ENCODE assay signal across 8 cellular contexts in genomic region chr6:13574571-13575376, GRCh38. TPM values are rescaled to one million over a fixed set of nuclear protein-coding genes. Genes with fewer than 3 reads are reported as not detected.
DNase-seq lines count a peak whose midpoint lies in the region; ATAC-seq and TF ChIP-seq lines count a peak whose summit lies in the region.

Gene SIRT5 (plus strand): TSS chr6:13574601. CDS start chr6:13584111, 9,510 bp downstream.

- intact Hi-C loops in PC-9 (cut with micrococcal nuclease; ENCODE audit: unreplicated experiment) (loop anchor here (1.0 to 5.0 kb wide), 6 partner anchors 41 to 246 kb away; partner anchors contain the start of genes GFOD1, NOL7 and TBC1D7), esophagus squamous epithelium (cut with DNase I) (loop anchor here (10.0 kb wide), 1 partner anchor 110 kb away; no protein-coding TSS in a partner anchor)

- no peaks in the 10 kb centered on the region for H4K20me1 ChIP-seq in PC-9 (ENCODE audit: insufficient read depth)

- H3F3A ChIP-seq in PC-9 (ENCODE audit: insufficient read depth, low read depth) = no peaks in the 10 kb centered on the region

- H3K4me2 ChIP-seq in PC-9 = peak within 1 kb of the TSS; percentile 86

- H3K4me1 ChIP-seq in PC-9 (replicated peaks; ENCODE audit: insufficient read depth) (peaks cover 17% of the 10 kb centered on the region), esophagus squamous epithelium (peaks cover 0 to 23% (median 11%) of the 10 kb centered on the region in 3 donors)

- H3K27me3 ChIP-seq in PC-9 (ENCODE audit: insufficient read depth, low read depth) (no peaks in the 10 kb centered on the region), esophagus squamous epithelium (no peaks in the 10 kb centered on the region)

- peaks cover 30% of the 10 kb centered on the region for H3K79me2 ChIP-seq in PC-9 (ENCODE audit: low read depth)

- BruUV-seq in PC-9 (replicated peaks; lab: Mats Ljungman, UMichigan) = no TSS peak

- no peaks in the 10 kb centered on the region for H3K27me3 Mint-ChIP-seq in activated T-cell treated with anti-CD3 and anti-CD28 coated beads, Interleukin-2, amount 50 U/mL, for 4 hours (ENCODE audit: low read depth)
- no peaks in the 10 kb centered on the region for H3K27me3 Mint-ChIP-seq in naive B cell
- no peaks in the 10 kb centered on the region for H3K27me3 Mint-ChIP-seq in stimulated activated naive B cell treated with anti-CD40 and anti-IgM and Interleukin-4, amounts not matched to agents 10 μg/mL and 1 μg/mL and 100 μg/mL, for 72 hours

- CTCF ChIA-PET in PC-9 (lab: Charles Lee) = interaction anchor here (0.6 to 2.0 kb wide), 8 partner anchors 10 to 246 kb away, joined by 3 to 7 read pairs (median 4); partner anchors contain the start of genes NOL7 and TBC1D7

- ATAC-seq in GM21619 (IDR thresholded peaks at IDR 0.05; ENCODE audit: unreplicated experiment) = peak; percentile 74
- ATAC-seq in activated T-cell treated with anti-CD3 and anti-CD28 coated beads, Interleukin-2, amount 50 U/mL, for 4 hours = peak; percentile 70 to 75
- peak; percentile 68 to 75 for ATAC-seq in naive B cell (ENCODE audit: low read depth in 2 of 2)
- ATAC-seq in stimulated activated naive B cell treated with anti-CD40 and anti-IgM and Interleukin-4, amounts not matched to agents 10 μg/mL and 1 μg/mL and 100 μg/mL, for 72 hours (replicated peaks) = peak; percentile 82

- peak within 1 kb of the TSS; percentile 94 for H3K4me3 Mint-ChIP-seq in activated T-cell treated with anti-CD3 and anti-CD28 coated beads, Interleukin-2, amount 50 U/mL, for 4 hours
- peak within 1 kb of the TSS; percentile 81 to 99 (median 93) for H3K4me3 Mint-ChIP-seq in naive B cell
- peak within 1 kb of the TSS; percentile 89 to 97 for H3K4me3 Mint-ChIP-seq in stimulated activated naive B cell treated with anti-CD40 and anti-IgM and Interleukin-4, amounts not matched to agents 10 μg/mL and 1 μg/mL and 100 μg/mL, for 72 hours

- WGBS in esophagus squamous epithelium, 2 donors = 0 to 1% methylated on average over 22 to 29 of the region's 52 CpGs

- DNase-seq in DMS79 (lab: John Stamatoyannopoulos, UW) (peak; percentile 38), PC-9 (peak; percentile 87 to 92), esophagus squamous epithelium (lab: John Stamatoyannopoulos, UW) (peak; percentile 26), naive B cell (peak; percentile 75)
- peak; percentile 53 for DNase-seq in activated T-cell treated with anti-CD3 and anti-CD28 coated beads, Interleukin-2, amount 50 U/mL, for 4 hours
- DNase-seq in stimulated activated naive B cell treated with anti-CD40 and anti-IgM and Interleukin-4, amounts not matched to agents 10 μg/mL and 1 μg/mL and 100 μg/mL, for 72 hours = peak; percentile 81

- H3K36me3 Mint-ChIP-seq in activated T-cell treated with anti-CD3 and anti-CD28 coated beads, Interleukin-2, amount 50 U/mL, for 4 hours (ENCODE audit: insufficient read depth) = peaks cover 4% of the 10 kb centered on the region
- no peaks in the 10 kb centered on the region for H3K36me3 Mint-ChIP-seq in naive B cell
- peaks cover 0 to 18% of the 10 kb centered on the region in 2 donors for H3K36me3 Mint-ChIP-seq in stimulated activated naive B cell treated with anti-CD40 and anti-IgM and Interleukin-4, amounts not matched to agents 10 μg/mL and 1 μg/mL and 100 μg/mL, for 72 hours

- TF ChIP-seq POLR2A in esophagus squamous epithelium (IDR thresholded peaks at IDR 0.05) = peak in 3 of 4 donors; percentile 69 to 91 (median 71)

- peak within 1 kb of the TSS; percentile 92 for H3K4me3 ChIP-seq in PC-9
- peak within 1 kb of the TSS; percentile 69 to 99 (median 83) for H3K4me3 ChIP-seq in esophagus squamous epithelium

- no peaks in the 10 kb centered on the region for H3K9me2 ChIP-seq in PC-9 (ENCODE audit: insufficient read depth)

- H3K27ac Mint-ChIP-seq in naive B cell = peak within 1 kb of the TSS; percentile 93 to 99 (median 98)
- peak within 1 kb of the TSS; percentile 98 for H3K27ac Mint-ChIP-seq in stimulated activated naive B cell treated with anti-CD40 and anti-IgM and Interleukin-4, amounts not matched to agents 10 μg/mL and 1 μg/mL and 100 μg/mL, for 72 hours

- TF ChIP-seq CTCF in PC-9 (conservative IDR thresholded peaks at IDR 0.05) = no peak
- no peak for TF ChIP-seq CTCF in esophagus squamous epithelium (IDR thresholded peaks at IDR 0.05)

- H3K36me3 ChIP-seq in PC-9 (ENCODE audit: low read depth) (no peaks in the 10 kb centered on the region), esophagus squamous epithelium (peaks cover 0 to 5% (median 0%) of the 10 kb centered on the region in 3 donors)

- TF ChIP-seq RAD21 in Ishikawa (IDR thresholded peaks at IDR 0.05; ENCODE audit: low read depth) = no peak; the same call in 1 of the 2 replicates

- POLR2A ChIA-PET in PC-9 (lab: Charles Lee; ENCODE audit: unreplicated experiment) = interaction anchor here (0.5 to 1.5 kb wide), 16 partner anchors 8 to 493 kb away, joined by 3 to 9 read pairs (median 4); partner anchors contain the start of genes NOL7 and TBC1D7

- H3K9me3 Mint-ChIP-seq in activated T-cell treated with anti-CD3 and anti-CD28 coated beads, Interleukin-2, amount 50 U/mL, for 4 hours = peaks cover 5% of the 10 kb centered on the region
- H3K9me3 Mint-ChIP-seq in naive B cell = peaks cover 0 to 4% (median 0%) of the 10 kb centered on the region in 7 donors
- H3K9me3 Mint-ChIP-seq in stimulated activated naive B cell treated with anti-CD40 and anti-IgM and Interleukin-4, amounts not matched to agents 10 μg/mL and 1 μg/mL and 100 μg/mL, for 72 hours = no peaks in the 10 kb centered on the region

- peaks cover 18% of the 10 kb centered on the region for H3K4me1 Mint-ChIP-seq in activated T-cell treated with anti-CD3 and anti-CD28 coated beads, Interleukin-2, amount 50 U/mL, for 4 hours (ENCODE audit: low read depth)
- peaks cover 9 to 23% (median 23%) of the 10 kb centered on the region in 3 donors for H3K4me1 Mint-ChIP-seq in naive B cell
- H3K4me1 Mint-ChIP-seq in stimulated activated naive B cell treated with anti-CD40 and anti-IgM and Interleukin-4, amounts not matched to agents 10 μg/mL and 1 μg/mL and 100 μg/mL, for 72 hours = peaks cover 15 to 22% of the 10 kb centered on the region in 2 donors

- no peak for TF ChIP-seq EP300 in Ishikawa (IDR thresholded peaks at IDR 0.05; ENCODE audit: borderline replicate concordance)

- 0 out of 2 replicates have a peak, but pooled peaks cover 5% of the 10 kb centered on the region for H3K9me3 ChIP-seq in PC-9 (ENCODE audit: insufficient read depth, low read depth)
- H3K9me3 ChIP-seq in esophagus squamous epithelium = no peaks in the 10 kb centered on the region

- H3K27ac ChIP-seq in PC-9 (peak within 1 kb of the TSS; percentile 96), esophagus squamous epithelium (peak within 1 kb of the TSS; percentile 93 to 100 (median 98))

- H2AFZ ChIP-seq in PC-9 = peak within 1 kb of the TSS; percentile 86

TF ChIP-seq in Ishikawa, 13 proteins besides CTCF, POLR2A, EP300 and RAD21 (continues in another document):
- TF ChIP-seq EGR1 (IDR thresholded peaks at IDR 0.05) (no peak), NFIC (IDR thresholded peaks at IDR 0.05) (no peak), ZBTB7A (IDR thresholded peaks at IDR 0.05; ENCODE audit: low read depth) (peak; percentile 69; the same call in 1 of the 2 replicates), TCF12 (IDR thresholded peaks at IDR 0.05; ENCODE audit: low read depth) (peak; percentile 47; the same call in 1 of the 2 replicates), FOXM1 (IDR thresholded peaks at IDR 0.05; ENCODE audit: borderline replicate concordance, low read depth) (0 out of 2 replicates have a peak, but pooled peaks have one; percentile 11), TEAD4 (IDR thresholded peaks at IDR 0.05) (0 out of 2 replicates have a peak, but pooled peaks have one; percentile 24), CREB1 (IDR thresholded peaks at IDR 0.05; ENCODE audit: low read depth) (no peak), USF1 (IDR thresholded peaks at IDR 0.05) (no peak), MAX (IDR thresholded peaks at IDR 0.05) (peak; percentile 88), REST (IDR thresholded peaks at IDR 0.05; ENCODE audit: low read depth) (no peak), YY1 (IDR thresholded peaks at IDR 0.05; ENCODE audit: low read depth) (peak; percentile 54)

RNA-seq across cellular contexts. Expression of gene SIRT5, which starts in this region (rescaled TPM):
- 15.9 and 16.2 TPM in 2 replicates for total RNA-seq in PC-9 (2021)
- 1 to 10 TPM; 6.5 to 7.8 (median 7.1) TPM for total RNA-seq in activated T-cell treated with anti-CD3 and anti-CD28 coated beads, Interleukin-2, amount 50 U/mL, for 4 hours
- total RNA-seq in esophagus squamous epithelium = 10 to 100 TPM in 1 of 4 donors, 1 to 10 TPM in 3; 4.1 to 10.7 (median 5.6) TPM
- 10 to 100 TPM; 10.4 to 14.7 (median 11.5) TPM for polyA plus RNA-seq in naive B cell (ENCODE audit: low read depth in 6 of 6)

Comparison
In these comparisons a context has a peak if more than half of its experiments do, and no peak if none do; other contexts are left out.
1. Peak in every context shown above with its lines: DNase-seq, ATAC-seq, H3K4me3 ChIP-seq and H3K27ac ChIP-seq.
2. DNase-seq: peak in every context shown above with its lines; median percentile 90 in PC-9; 81 in stimulated activated naive B cell treated with anti-CD40 and anti-IgM and Interleukin-4, amounts not matched to agents 10 μg/mL and 1 μg/mL and 100 μg/mL, for 72 hours; 75 in naive B cell; 53 in activated T-cell treated with anti-CD3 and anti-CD28 coated beads, Interleukin-2, amount 50 U/mL, for 4 hours; 38 in DMS79; 26 in esophagus squamous epithelium.